Comparison of ENCODE assay signal across 11 cellular contexts in the genomic region with DNA sequence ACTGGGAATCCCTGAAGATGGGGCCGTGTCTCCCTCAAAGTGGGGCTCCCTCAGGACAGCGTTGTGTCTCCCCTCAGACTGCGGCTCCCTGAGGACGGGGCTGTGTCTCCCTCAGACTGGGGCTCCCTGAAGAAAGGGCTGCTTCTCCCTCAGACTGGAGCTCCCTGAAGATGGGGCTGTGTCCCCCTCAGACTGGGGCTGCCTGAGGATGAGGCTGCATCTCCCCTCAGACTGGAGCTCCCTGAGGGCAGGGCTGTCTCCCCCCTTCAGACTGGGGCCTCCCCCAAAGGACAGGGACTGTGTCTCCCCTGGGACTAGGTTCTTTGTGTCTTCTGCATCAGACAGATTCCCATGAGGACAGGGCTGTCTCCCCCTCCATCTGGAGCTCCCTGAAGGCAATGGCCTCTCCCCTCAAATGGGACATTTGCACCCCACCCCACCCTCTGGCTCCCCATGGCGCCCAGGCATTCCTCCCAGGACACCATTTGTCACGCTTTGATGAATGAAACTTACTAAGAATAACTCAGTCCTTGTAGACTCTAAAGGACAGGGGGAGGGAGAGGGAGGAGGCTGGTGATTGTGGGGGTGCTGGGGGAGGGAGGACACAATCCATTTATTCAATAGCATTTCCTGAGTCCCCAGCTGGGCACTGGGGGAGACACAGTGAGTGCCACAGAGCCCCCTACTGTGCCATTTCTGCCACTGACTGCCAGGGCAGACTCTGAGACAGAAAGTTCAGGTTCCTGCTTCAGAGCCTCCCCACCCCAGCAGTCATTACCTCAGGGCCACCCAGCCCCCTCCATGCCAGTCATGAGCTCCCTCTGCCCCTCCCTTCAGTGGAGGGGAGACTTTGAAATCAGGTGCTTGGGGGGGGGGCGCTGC.
DNase-seq lines count a peak whose midpoint lies in the region; ATAC-seq and TF ChIP-seq lines count a peak whose summit lies in the region.
"Had no signal": no experiment of that assay in that cellular context is flagged by ENCODE, and none has a peak within 500 bp of the region (broad histone marks: within the 10 kb centered on the region; RNA-seq: fewer than 3 reads in every experiment).

No MANE protein-coding gene starts in this region.

- no peaks in the 10 kb centered on the region for H3K27me3 ChIP-seq in Panc1 (ENCODE audit: control insufficient read depth, insufficient read depth, low read length)

- CTCF ChIA-PET in Panc1 (lab: Charles Lee) (interaction anchor here (0.6 to 1.2 kb wide), 2 partner anchors 148 to 284 kb away, joined by 3 to 6 read pairs; no protein-coding TSS in a partner anchor), T-cell (lab: Charles Lee) (no interaction called here)

- H3K9me3 Mint-ChIP-seq in T-cell, result no peaks in the 10 kb centered on the region

- H3K4me3 Mint-ChIP-seq in T-cell, result peak overlapping the region in 1 of 3 donors; percentile 62

- no peak overlapping the region for H3K4me3 ChIP-seq in Panc1 (ENCODE audit: low read depth in 2 of 2, low read length in 2 of 2)
- H3K4me3 ChIP-seq in foreskin fibroblast (ENCODE audit: low read depth in 1 of 2, low read length in 2 of 2), result no peak overlapping the region

- H3K36me3 Mint-ChIP-seq in T-cell, result no peaks in the 10 kb centered on the region

- peaks cover 39 to 63% of the 10 kb centered on the region in 2 donors for H3K27me3 Mint-ChIP-seq in T-cell

- POLR2A ChIA-PET in Panc1 (lab: Charles Lee) (no interaction called here), T-cell (lab: Charles Lee) (interaction anchor here in 1 of 2 donors (0.5 kb wide), 1 partner anchor 935 kb away, joined by 3 read pairs; no protein-coding TSS in a partner anchor)

- H3K4me1 Mint-ChIP-seq in T-cell, result peaks cover 4 to 10% (median 9%) of the 10 kb centered on the region in 3 donors

- TF ChIP-seq CTCF in GM10266 (IDR thresholded peaks at IDR 0.05; ENCODE audit: control insufficient read depth, insufficient read depth, low read depth, missing control alignments) (peak; percentile 45), Panc1 (IDR thresholded peaks at IDR 0.05) (peak; percentile 65; the same call in 1 of the 2 replicates), foreskin fibroblast (IDR thresholded peaks at IDR 0.05; ENCODE audit: low read depth, low read length) (peak; percentile 18)

- H3K27ac ChIP-seq in Panc1 (ENCODE audit: low read length), result no peak overlapping the region; the same call in 1 of the 2 replicates
- H3K27ac ChIP-seq: KMS-11 had no signal

- ATAC-seq in Panc1, result no peak
- ATAC-seq in T-cell (replicated peaks in 1 of 4), result no peak
- ATAC-seq in HG02981 (IDR thresholded peaks at IDR 0.05; ENCODE audit: unreplicated experiment), result no peak
- ATAC-seq: left colon had no signal

- intact Hi-C loops in Panc1 (cut with micrococcal nuclease; ENCODE audit: unreplicated experiment), result no loop called here

- H3K27ac Mint-ChIP-seq in T-cell, result no peak overlapping the region

- peaks cover 2% of the 10 kb centered on the region for H3K4me1 ChIP-seq in Panc1 (ENCODE audit: control insufficient read depth, insufficient read depth, low read length)

- BruUV-seq in Panc1 (replicated peaks; lab: Mats Ljungman, UMichigan), result no TSS peak

- H3K9me3 ChIP-seq in Panc1 (ENCODE audit: control insufficient read depth, insufficient read depth, low read depth, low read length), result no peaks in the 10 kb centered on the region

- in situ Hi-C loops in Panc1 (cut with HindIII; ENCODE audit: low pct_unique_long_range_greater_than_20kb, low sequenced_read_pairs), result no loop called here

- DNase-seq in 8988T (peak; percentile 75), GM10266 (ENCODE audit: extremely low spot score) (no peak), Panc1 (ENCODE audit: low read depth, low spot score) (no peak), foreskin fibroblast (peak in 1 of 2 donors; percentile 54), T-cell (no peak), activated gamma-delta T cell treated with Interleukin-2 at 50 U/mL for 16 hours (no peak), NCI-H2107 (lab: John Stamatoyannopoulos, UW) (no peak)
- DNase-seq: activated naive CD4-positive, alpha-beta T cell treated with anti-CD3 and anti-CD28 coated beads, Interleukin-2, amount 50 U/mL, for 16 hours had no signal

- no peaks in the 10 kb centered on the region for H3K36me3 ChIP-seq in Panc1 (ENCODE audit: control insufficient read depth, insufficient read depth, low read length)
